ENCODE assay signal across 8 cellular contexts in the genomic region with DNA sequence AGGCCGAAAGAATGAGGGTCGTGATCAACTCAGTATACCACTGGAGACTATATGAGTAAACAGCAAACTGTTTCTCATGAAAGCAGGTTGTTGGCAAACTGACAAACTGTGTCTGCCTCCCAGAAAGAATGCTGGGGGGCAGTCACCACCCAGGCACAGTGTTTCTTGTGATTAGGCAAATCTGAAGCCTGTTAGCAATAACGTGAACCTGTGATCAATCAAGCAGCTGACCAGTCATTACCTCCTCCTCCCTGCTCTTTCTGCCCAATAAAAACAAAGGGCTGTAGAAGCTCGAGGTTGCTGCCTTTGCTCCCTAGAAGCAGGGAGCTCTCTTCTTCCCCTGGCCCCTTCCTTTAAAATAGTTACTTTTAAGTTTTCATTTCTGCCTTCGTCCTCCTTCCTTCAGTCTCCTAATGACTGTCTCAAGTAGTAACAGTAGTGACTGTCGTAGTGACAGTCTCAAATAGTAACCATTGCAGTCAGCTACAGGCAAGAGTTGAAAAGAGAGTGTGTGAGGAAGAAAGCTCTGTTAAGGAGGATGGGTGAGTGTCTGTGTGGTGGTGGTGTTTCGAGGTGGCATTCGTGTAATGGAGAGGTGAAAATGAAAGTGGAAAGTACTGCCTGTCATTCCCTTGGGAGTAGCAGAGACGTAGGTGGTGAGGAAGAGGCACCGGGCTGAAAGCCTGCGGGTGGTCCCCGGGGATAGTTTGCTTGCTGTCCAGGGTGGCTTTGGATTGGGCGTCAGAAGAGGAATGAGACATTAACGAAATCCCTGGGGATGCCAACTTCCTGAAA. TPM values are rescaled to one million over a fixed set of nuclear protein-coding genes. Genes with fewer than 3 reads are reported as not detected.
DNase-seq lines count a peak whose midpoint lies in the region; ATAC-seq and TF ChIP-seq lines count a peak whose summit lies in the region.
"Had no signal": no experiment of that assay in that cellular context is flagged by ENCODE, and none has a peak within 500 bp of the region (broad histone marks: within the 10 kb centered on the region; RNA-seq: fewer than 3 reads in every experiment).

No MANE protein-coding gene starts in this region.

- no peak for TF ChIP-seq CTCF in activated B cell treated with CpG ODN at 0.5 μM for 24 hours (IDR thresholded peaks at IDR 0.05)

- CTCF ChIA-PET in activated B cell treated with CpG ODN at 0.5 μM for 24 hours (lab: Charles Lee): interaction anchor here (0.6 to 1.0 kb wide), 4 partner anchors 16 to 59 kb away, joined by 3 read pairs; no protein-coding TSS in a partner anchor

- intact Hi-C loops in activated B cell treated with CpG ODN at 0.5 μM for 24 hours (cut with micrococcal nuclease): loop anchor here (1.0 to 5.0 kb wide), 8 partner anchors 14 to 1039 kb away; a partner anchor contains a TSS

- no peaks in the 10 kb centered on the region for H3K27me3 ChIP-seq in mononuclear cell (ENCODE audit: insufficient read depth, low read length)

- H3K4me1 Mint-ChIP-seq in activated B cell treated with CpG ODN at 0.5 μM for 24 hours: peaks cover 34% of the 10 kb centered on the region

- no peak overlapping the region for H3K27ac Mint-ChIP-seq in activated B cell treated with CpG ODN at 0.5 μM for 24 hours

- no peaks in the 10 kb centered on the region for H3K9me3 ChIP-seq in mononuclear cell (ENCODE audit: low read depth, low read length)

- peak overlapping the region; percentile 1 for H3K4me3 ChIP-seq in mononuclear cell (ENCODE audit: low read length)

- ATAC-seq in GM19043 (IDR thresholded peaks at IDR 0.05; ENCODE audit: low read depth, unreplicated experiment) (peak; percentile 52), HG03039 (IDR thresholded peaks at IDR 0.05; ENCODE audit: unreplicated experiment) (peak; percentile 58), activated B cell treated with CpG ODN at 0.5 μM for 24 hours (ENCODE audit: low read depth) (peak; percentile 90)

- H3K9me3 Mint-ChIP-seq in activated B cell treated with CpG ODN at 0.5 μM for 24 hours: no peaks in the 10 kb centered on the region

- POLR2A ChIA-PET in activated B cell treated with CpG ODN at 0.5 μM for 24 hours (lab: Charles Lee): interaction anchor here (1.6 to 6.3 kb wide), 5 partner anchors 12 to 1943 kb away, joined by 3 to 118 read pairs (median 8); a partner anchor contains a TSS

- DNase-seq in activated B cell treated with CpG ODN at 0.5 μM for 24 hours: peak; percentile 62
- no peak for DNase-seq in putamen (ENCODE audit: low spot score)
- no peak for DNase-seq in DMS53 (lab: John Stamatoyannopoulos, UW)
- no peak for DNase-seq in NCI-H2029 (lab: John Stamatoyannopoulos, UW)

- no peaks in the 10 kb centered on the region for H3K36me3 Mint-ChIP-seq in activated B cell treated with CpG ODN at 0.5 μM for 24 hours (ENCODE audit: low read depth)

- H3K27me3 Mint-ChIP-seq in activated B cell treated with CpG ODN at 0.5 μM for 24 hours: no peaks in the 10 kb centered on the region

- H3K4me3 Mint-ChIP-seq in activated B cell treated with CpG ODN at 0.5 μM for 24 hours: no peak overlapping the region

- peaks cover 8% of the 10 kb centered on the region for H3K4me1 ChIP-seq in mononuclear cell (ENCODE audit: insufficient read depth, low read length)
- H3K4me1 ChIP-seq: parathyroid adenoma had no signal

RNA-seq across cellular contexts. Expression of a gene that starts 14.5 kb away (rescaled TPM):
- total RNA-seq in activated B cell treated with CpG ODN at 0.5 μM for 24 hours (6.1 and 8.5 TPM in 2 replicates), mononuclear cell (2.4 TPM)
